20 cellular contexts compared by ENCODE assay signal in the genomic region with DNA sequence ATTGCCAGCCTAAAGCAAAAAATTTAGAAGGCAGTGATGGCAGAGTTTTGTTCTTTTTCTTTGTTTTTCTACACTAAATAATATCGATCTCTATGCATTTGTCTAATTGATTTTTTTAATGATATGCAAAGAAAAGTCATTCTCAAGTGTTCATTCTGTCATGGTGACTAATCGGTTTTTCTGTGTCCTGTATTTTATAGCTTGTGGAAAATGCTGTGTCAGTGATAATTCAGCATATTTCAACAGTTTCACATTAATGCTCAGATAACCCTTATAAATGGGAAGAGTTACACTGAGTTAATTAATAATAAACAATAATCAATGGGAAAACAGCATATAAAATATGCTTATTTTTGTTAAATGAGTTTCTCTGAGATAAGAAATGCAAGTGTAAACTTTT.
DNase-seq lines count a peak whose midpoint lies in the region; ATAC-seq, FAIRE-seq and TF ChIP-seq lines count a peak whose summit lies in the region.
"Had no signal": no experiment of that assay in that cellular context is flagged by ENCODE, and none has a peak within 500 bp of the region (broad histone marks: within the 10 kb centered on the region; RNA-seq: fewer than 3 reads in every experiment).

No MANE protein-coding gene starts in this region.

- no peaks in the 10 kb centered on the region for H3K36me3 ChIP-seq in IMR-90 (ENCODE audit: control insufficient read depth, insufficient read depth, low read length)
- H3K36me3 ChIP-seq in K562 (ENCODE audit: control insufficient read depth, insufficient read depth, low read length): no peaks in the 10 kb centered on the region

- no peak overlapping the region for H4K8ac ChIP-seq in IMR-90 (ENCODE audit: low read depth in 2 of 2, low read length in 2 of 2)

- no CpG with 5 or more reads among the region's 2 CpGs for WGBS in IMR-90 (ENCODE audit: extremely low coverage in 2 of 2, insufficient read length in 1 of 2), 2 experiments
- 0% methylated on average over 2 of the region's 2 CpGs for WGBS in K562 (ENCODE audit: insufficient coverage, low coverage, missing lambda C conversion rate)

- no peak overlapping the region for H4K91ac ChIP-seq in IMR-90 (ENCODE audit: insufficient read depth, low read depth, low read length)

- no peaks in the 10 kb centered on the region for H3K79me1 ChIP-seq in IMR-90 (ENCODE audit: low read depth in 1 of 2, low read length in 2 of 2)

- H2AK5ac ChIP-seq in IMR-90 (ENCODE audit: low read depth, low read length): no peak overlapping the region

- H3K9me3 ChIP-seq in IMR-90 (ENCODE audit: control insufficient read depth, insufficient read depth, low read length) (no peaks in the 10 kb centered on the region; the same call in 1 of the 2 replicates), K562 (replicated peaks; ENCODE audit: control insufficient read depth, insufficient read depth, low read depth, low read length) (no peaks in the 10 kb centered on the region)
- H3K9me3 ChIP-seq: Caco-2 had no signal

- H3K27ac ChIP-seq in IMR-90 (ENCODE audit: insufficient read depth, low read length) (no peak overlapping the region), K562 (ENCODE audit: extremely low read depth, low read depth, low read length) (no peak overlapping the region)
- H3K27ac ChIP-seq: C4-2B had no signal

- no peaks in the 10 kb centered on the region for H3K9me1 ChIP-seq in IMR-90 (ENCODE audit: insufficient read depth, low read length)
- H3K9me1 ChIP-seq in K562 (ENCODE audit: control insufficient read depth, insufficient read depth, low read length): no peaks in the 10 kb centered on the region

- H3K36me3 Mint-ChIP-seq in stimulated activated naive B cell treated with anti-CD40 and anti-IgM and Interleukin-4, amounts not matched to agents 10 μg/mL and 1 μg/mL and 100 μg/mL, for 72 hours: no peaks in the 10 kb centered on the region

- no peak for FAIRE-seq in K562 (lab: Jason Lieb, UNC)
- FAIRE-seq: GM12892, GM18507, HTR-8/SVneo had no signal

- H3K9me3 Mint-ChIP-seq in stimulated activated naive B cell treated with anti-CD40 and anti-IgM and Interleukin-4, amounts not matched to agents 10 μg/mL and 1 μg/mL and 100 μg/mL, for 72 hours: no peaks in the 10 kb centered on the region

- ATAC-seq in IMR-90 (ENCODE audit: low read depth) (no peak), K562 (no peak)
- no peak for ATAC-seq in stimulated activated naive B cell treated with anti-CD40 and anti-IgM and Interleukin-4, amounts not matched to agents 10 μg/mL and 1 μg/mL and 100 μg/mL, for 72 hours (replicated peaks)
- ATAC-seq: HCT116 had no signal

- H3K14ac ChIP-seq in IMR-90 (replicated peaks; ENCODE audit: low read depth, low read length): no peak overlapping the region

- CTCF ChIA-PET in IMR-90 (lab: Yijun Ruan, JAX): no interaction called here
- CTCF ChIA-PET in K562 (lab: Yijun Ruan, JAX; ENCODE audit: low intra/inter-chr PET ratio): no interaction called here

- BruUV-seq in IMR-90 (replicated peaks; lab: Mats Ljungman, UMichigan) (no TSS peak), K562 (replicated peaks; lab: Mats Ljungman, UMichigan) (no TSS peak)

- H3K9ac ChIP-seq in IMR-90 (ENCODE audit: low read depth, low read length): no peak overlapping the region
- no peak overlapping the region for H3K9ac ChIP-seq in K562 (ENCODE audit: insufficient read depth in 1 of 2, low read depth in 2 of 2, low read length in 2 of 2)

- no peak overlapping the region for H2AK9ac ChIP-seq in IMR-90 (replicated peaks; ENCODE audit: low read depth, low read length, poor library complexity)

- H3K27me3 ChIP-seq in IMR-90 (ENCODE audit: control insufficient read depth, insufficient read depth, low read length) (no peaks in the 10 kb centered on the region), K562 (ENCODE audit: control insufficient read depth in 2 of 2, insufficient read depth in 2 of 2, low read length in 2 of 2) (no peaks in the 10 kb centered on the region)

- TF ChIP-seq POLR2A in IMR-90 (IDR thresholded peaks at IDR 0.05; ENCODE audit: low read depth, low read length): no peak
- no peak for TF ChIP-seq POLR2A in K562 (conservative IDR thresholded peaks at IDR 0.05)

- no peak overlapping the region for H3K4me2 ChIP-seq in IMR-90 (ENCODE audit: low read depth, low read length)
- no peak overlapping the region for H3K4me2 ChIP-seq in K562 (ENCODE audit: insufficient read depth, low read length)

- H3K4me3 Mint-ChIP-seq in stimulated activated naive B cell treated with anti-CD40 and anti-IgM and Interleukin-4, amounts not matched to agents 10 μg/mL and 1 μg/mL and 100 μg/mL, for 72 hours: no peak overlapping the region
- H3K4me3 Mint-ChIP-seq: CD4-positive, alpha-beta T cell; HFFc6 had no signal

- H4K20me1 ChIP-seq in IMR-90 (ENCODE audit: insufficient read depth, low read length) (no peaks in the 10 kb centered on the region), K562 (replicated peaks; ENCODE audit: control insufficient read depth, insufficient read depth, low read length) (no peaks in the 10 kb centered on the region)

- H3K27me3 Mint-ChIP-seq in stimulated activated naive B cell treated with anti-CD40 and anti-IgM and Interleukin-4, amounts not matched to agents 10 μg/mL and 1 μg/mL and 100 μg/mL, for 72 hours: no peaks in the 10 kb centered on the region
- H3K27me3 Mint-ChIP-seq: CD4-positive, alpha-beta T cell had no signal

- in situ Hi-C loops in IMR-90 (cut with MboI; ENCODE audit: low sequenced_read_pairs) (no loop called here), K562 (cut with MboI) (no loop called here)

- no peak overlapping the region for H2BK5ac ChIP-seq in IMR-90 (ENCODE audit: low read depth, low read length, poor library complexity, severe bottlenecking)

- H3K79me2 ChIP-seq in K562 (ENCODE audit: control insufficient read depth, insufficient read depth, low read length): no peaks in the 10 kb centered on the region

- H2BK120ac ChIP-seq in IMR-90 (ENCODE audit: low read depth, low read length): no peak overlapping the region

- TF ChIP-seq RAD21 in IMR-90 (IDR thresholded peaks at IDR 0.05; ENCODE audit: low read length): no peak
- no peak for TF ChIP-seq RAD21 in K562 (CRISPR knock-in tag; conservative IDR thresholded peaks at IDR 0.05 in 1 of 2, IDR thresholded peaks at IDR 0.05 in 1 of 2)

- no peak overlapping the region for H3K56ac ChIP-seq in IMR-90 (ENCODE audit: extremely low read depth, insufficient read depth, low read length)

- intact Hi-C loops in IMR-90 (cut with micrococcal nuclease) (no loop called here), K562 (cut with micrococcal nuclease) (no loop called here)

- no peak overlapping the region for H3K18ac ChIP-seq in IMR-90 (ENCODE audit: low read depth, low read length)

- POLR2A ChIA-PET in IMR-90 (lab: Charles Lee; ENCODE audit: unreplicated experiment): no interaction called here
- POLR2A ChIA-PET in K562 (lab: Yijun Ruan, JAX): no interaction called here

- no peak overlapping the region for H2BK20ac ChIP-seq in IMR-90 (ENCODE audit: low read depth, low read length)

- dilution Hi-C loops in IMR-90 (cut with HindIII; ENCODE audit: low sequenced_read_pairs, unreplicated experiment): no loop called here

- DNase-seq in IMR-90: no peak
- DNase-seq in RKO (ENCODE audit: low spot score): peak; percentile 23
- no peak for DNase-seq in K562 (ENCODE audit: extremely low read depth in 1 of 4, low spot score in 3 of 4)
- DNase-seq in NCI-H2107 treated with DMSO at 0.1 percent for 48 hours (lab: John Stamatoyannopoulos, UW; ENCODE audit: unreplicated experiment): no peak
- DNase-seq in NCI-H2107 (lab: John Stamatoyannopoulos, UW): no peak
- no peak for DNase-seq in stimulated activated naive B cell treated with anti-CD40 and anti-IgM and Interleukin-4, amounts not matched to agents 10 μg/mL and 1 μg/mL and 100 μg/mL, for 72 hours
- DNase-seq: AML-193; Caco-2; CD4-positive, alpha-beta T cell; DMS153; DMS79; GDM1; GOT3; H7; HFFc6 had no signal

- H3K27ac Mint-ChIP-seq in stimulated activated naive B cell treated with anti-CD40 and anti-IgM and Interleukin-4, amounts not matched to agents 10 μg/mL and 1 μg/mL and 100 μg/mL, for 72 hours: no peak overlapping the region
- H3K27ac Mint-ChIP-seq: CD4-positive, alpha-beta T cell; HFFc6 had no signal

- H3K4me3 ChIP-seq in IMR-90 (ENCODE audit: insufficient read depth, low read depth, low read length) (no peak overlapping the region), K562 (no peak overlapping the region)

- H3K4me1 ChIP-seq in IMR-90 (ENCODE audit: control insufficient read depth, insufficient read depth, low read length): no peaks in the 10 kb centered on the region
- H3K4me1 ChIP-seq in K562 (replicated peaks in 1 of 2; ENCODE audit: control insufficient read depth in 2 of 2, insufficient read depth in 2 of 2, low read length in 2 of 2): no peaks in the 10 kb centered on the region
- H3K4me1 ChIP-seq: Caco-2 had no signal

- H3K23ac ChIP-seq in IMR-90 (ENCODE audit: low read depth, low read length): no peak overlapping the region

- no peak overlapping the region for H3K4ac ChIP-seq in IMR-90 (ENCODE audit: low read depth, low read length)

- H3K4me1 Mint-ChIP-seq in stimulated activated naive B cell treated with anti-CD40 and anti-IgM and Interleukin-4, amounts not matched to agents 10 μg/mL and 1 μg/mL and 100 μg/mL, for 72 hours: no peaks in the 10 kb centered on the region

- no peak overlapping the region for H4K5ac ChIP-seq in IMR-90 (ENCODE audit: low read depth, low read length)

- H2AFZ ChIP-seq in IMR-90 (replicated peaks; ENCODE audit: low read length, poor library complexity): no peak overlapping the region
- no peak overlapping the region for H2AFZ ChIP-seq in K562 (ENCODE audit: low read depth, low read length)

- TF ChIP-seq CTCF in IMR-90 (conservative IDR thresholded peaks at IDR 0.05; ENCODE audit: low read depth, low read length) (no peak), K562 (IDR thresholded peaks at IDR 0.05 in 2 of 3, conservative IDR thresholded peaks at IDR 0.05 in 1 of 3; ENCODE audit: insufficient read depth in 2 of 3, low read depth in 1 of 3, low read length in 3 of 3) (no peak)

- no peak overlapping the region for H2BK15ac ChIP-seq in IMR-90 (ENCODE audit: low read depth, low read length)

- no peak for TF ChIP-seq EP300 in K562 (IDR thresholded peaks at IDR 0.05; ENCODE audit: low read length)

TF ChIP-seq in IMR-90, 13 proteins besides CTCF, POLR2A, EP300 and RAD21:
- TF ChIP-seq FOS (IDR thresholded peaks at IDR 0.05; ENCODE audit: low read depth, low read length) (no peak), MAFK (IDR thresholded peaks at IDR 0.05; ENCODE audit: low read depth, low read length) (peak; percentile 77)

TF ChIP-seq in K562, 482 proteins besides CTCF, POLR2A, EP300 and RAD21 (continues in another document):
- TF ChIP-seq ZNF316 (IDR thresholded peaks at IDR 0.05) (peak; percentile 66), ZNF551 (CRISPR knock-in tag; IDR thresholded peaks at IDR 0.05) (no peak), SMARCA4 (IDR thresholded peaks at IDR 0.05) (no peak), C11orf30 (IDR thresholded peaks at IDR 0.05; ENCODE audit: low read depth) (peak; percentile 26; the same call in 1 of the 2 replicates), ESRRA (IDR thresholded peaks at IDR 0.05; ENCODE audit: borderline replicate concordance, low read depth) (no peak), MAFF (IDR thresholded peaks at IDR 0.05; ENCODE audit: low read length) (peak; percentile 46)
